In genomic region chr14:69650948-69651369, GRCh38 we compare ENCODE assay signal across 8 cellular contexts. TPM values are rescaled to one million over a fixed set of nuclear protein-coding genes. Genes with fewer than 3 reads are reported as not detected.
DNase-seq lines count a peak whose midpoint lies in the region; ATAC-seq and TF ChIP-seq lines count a peak whose summit lies in the region.

No MANE protein-coding gene starts in this region.

- no peaks in the 10 kb centered on the region for H3K9me2 ChIP-seq in OCI-LY7 (ENCODE audit: insufficient read depth, low read length)

- H3K9me3 ChIP-seq in CD8-positive, alpha-beta memory T cell (ENCODE audit: low read length) = no peaks in the 10 kb centered on the region
- H3K9me3 ChIP-seq in OCI-LY7 (ENCODE audit: low read length) (no peaks in the 10 kb centered on the region), osteoblast (ENCODE audit: low read depth, low read length) (no peaks in the 10 kb centered on the region)

- H3K9me3 Mint-ChIP-seq in CD8-positive, alpha-beta memory T cell = no peaks in the 10 kb centered on the region
- H3K9me3 Mint-ChIP-seq in endothelial cell (ENCODE audit: unreplicated experiment) = no peaks in the 10 kb centered on the region

- POLR2A ChIA-PET in CD8-positive, alpha-beta memory T cell (lab: Charles Lee) = no interaction called here
- POLR2A ChIA-PET in OCI-LY7 (lab: Charles Lee) = interaction anchor here (0.5 kb wide), 1 partner anchor 22 kb away, joined by 5 read pairs; no protein-coding TSS in a partner anchor

- H3K4me2 ChIP-seq in OCI-LY7 (ENCODE audit: low read length) (peak overlapping the region; percentile 84), osteoblast (ENCODE audit: insufficient read depth, low read length) (peak overlapping the region; percentile 7)

- peak overlapping the region in 5 of 8 donors; percentile 9 to 74 (median 32) for H3K27ac Mint-ChIP-seq in CD8-positive, alpha-beta memory T cell
- peak overlapping the region; percentile 95 for H3K27ac Mint-ChIP-seq in endothelial cell (ENCODE audit: unreplicated experiment)

- peaks cover 85 to 95% (median 93%) of the 10 kb centered on the region in 3 donors for H3K4me1 Mint-ChIP-seq in CD8-positive, alpha-beta memory T cell
- H3K4me1 Mint-ChIP-seq in endothelial cell (ENCODE audit: unreplicated experiment) = peaks cover 89% of the 10 kb centered on the region

- DNase-seq in CD8-positive, alpha-beta memory T cell = no peak
- DNase-seq in OCI-LY7 (ENCODE audit: low spot score) (no peak), endothelial cell (ENCODE audit: low spot score) (no peak), osteoblast (ENCODE audit: insufficient read length, low spot score, missing footprints) (no peak), CD1c-positive myeloid dendritic cell (ENCODE audit: extremely low spot score) (no peak), DMS53 treated with DMSO at 0.1 percent for 48 hours (lab: John Stamatoyannopoulos, UW; ENCODE audit: unreplicated experiment) (no peak)

- H2AFZ ChIP-seq in OCI-LY7 (ENCODE audit: low read length) (no peak overlapping the region), osteoblast (ENCODE audit: low read length) (no peak overlapping the region)

- H3K27ac ChIP-seq in CD8-positive, alpha-beta memory T cell (ENCODE audit: low read depth, low read length) = peak overlapping the region; percentile 8
- H3K27ac ChIP-seq in OCI-LY7 (ENCODE audit: low read depth, low read length, poor library complexity, severe bottlenecking) (peak overlapping the region; percentile 93), osteoblast (ENCODE audit: low read depth, low read length) (peak overlapping the region; percentile 6)

- H3K4me3 Mint-ChIP-seq in CD8-positive, alpha-beta memory T cell = peak overlapping the region in 4 of 7 donors; percentile 2 to 20 (median 8)
- peak overlapping the region; percentile 75 for H3K4me3 Mint-ChIP-seq in endothelial cell (ENCODE audit: unreplicated experiment)

- H3K4me3 ChIP-seq in CD8-positive, alpha-beta memory T cell (ENCODE audit: low read length) = no peak overlapping the region
- H3K4me3 ChIP-seq in OCI-LY7 (ENCODE audit: low read depth, low read length, poor library complexity, severe bottlenecking) = no peak overlapping the region
- no peak overlapping the region for H3K4me3 ChIP-seq in osteoblast (ENCODE audit: insufficient read depth, low read length)

- H3K27me3 ChIP-seq in CD8-positive, alpha-beta memory T cell (ENCODE audit: insufficient read depth, low read length, poor library complexity, severe bottlenecking) = no peaks in the 10 kb centered on the region
- no peaks in the 10 kb centered on the region for H3K27me3 ChIP-seq in osteoblast (ENCODE audit: insufficient read depth, low read length)

- H3K36me3 Mint-ChIP-seq in CD8-positive, alpha-beta memory T cell = peaks cover 0 to 14% (median 2%) of the 10 kb centered on the region in 3 donors
- H3K36me3 Mint-ChIP-seq in endothelial cell (ENCODE audit: low read depth, unreplicated experiment) = peaks cover 20% of the 10 kb centered on the region

- peaks cover 71% of the 10 kb centered on the region for H3K4me1 ChIP-seq in CD8-positive, alpha-beta memory T cell (ENCODE audit: insufficient read depth, low read length)
- H3K4me1 ChIP-seq in OCI-LY7 (ENCODE audit: insufficient read depth, low read length, poor library complexity, severe bottlenecking) = peaks cover 88% of the 10 kb centered on the region
- H3K4me1 ChIP-seq in osteoblast (ENCODE audit: insufficient read depth, low read length) = peaks cover 45% of the 10 kb centered on the region

- BruUV-seq in OCI-LY7 (replicated peaks; lab: Mats Ljungman, UMichigan) = no TSS peak

- TF ChIP-seq CTCF in OCI-LY7 (conservative IDR thresholded peaks at IDR 0.05; ENCODE audit: low read length) (no peak), endothelial cell (IDR thresholded peaks at IDR 0.05; ENCODE audit: unreplicated experiment) (no peak), osteoblast (IDR thresholded peaks at IDR 0.05; ENCODE audit: extremely low read depth, low read depth, low read length) (no peak)

- H3K36me3 ChIP-seq in CD8-positive, alpha-beta memory T cell (ENCODE audit: insufficient read depth, low read length) = no peaks in the 10 kb centered on the region
- H3K36me3 ChIP-seq in OCI-LY7 (ENCODE audit: insufficient read depth, low read length) = peaks cover 37% of the 10 kb centered on the region
- no peaks in the 10 kb centered on the region for H3K36me3 ChIP-seq in osteoblast (ENCODE audit: insufficient read depth, low read length)

- CTCF ChIA-PET in CD8-positive, alpha-beta memory T cell (lab: Charles Lee) = no interaction called here
- CTCF ChIA-PET in OCI-LY7 (lab: Charles Lee; ENCODE audit: unreplicated experiment) = no interaction called here

- no peaks in the 10 kb centered on the region for H3K27me3 Mint-ChIP-seq in CD8-positive, alpha-beta memory T cell
- peaks cover 7% of the 10 kb centered on the region for H3K27me3 Mint-ChIP-seq in endothelial cell (ENCODE audit: unreplicated experiment)

- intact Hi-C loops in OCI-LY7 (cut with micrococcal nuclease; ENCODE audit: unreplicated experiment) = no loop called here

- ATAC-seq in HG03095 (IDR thresholded peaks at IDR 0.05; ENCODE audit: unreplicated experiment) = no peak
- no peak for ATAC-seq in HG03139 (IDR thresholded peaks at IDR 0.05; ENCODE audit: unreplicated experiment)

- H4K20me1 ChIP-seq in OCI-LY7 (ENCODE audit: insufficient read depth, low read length) = peaks cover 70% of the 10 kb centered on the region
- peaks cover 50% of the 10 kb centered on the region for H4K20me1 ChIP-seq in osteoblast (ENCODE audit: insufficient read depth, low read length)

- peaks cover 100% of the 10 kb centered on the region for H3K79me2 ChIP-seq in OCI-LY7 (ENCODE audit: insufficient read depth, low read depth, low read length)
- peaks cover 88% of the 10 kb centered on the region for H3K79me2 ChIP-seq in osteoblast (ENCODE audit: insufficient read depth, low read length)

RNA-seq across cellular contexts. Expression of gene SUSD6, which starts 39.6 kb away (rescaled TPM):
- 10 to 100 TPM; 51.4 to 53.9 TPM for total RNA-seq in CD8-positive, alpha-beta memory T cell
- 9.3 TPM for polyA plus RNA-seq in CD8-positive, alpha-beta memory T cell
- total RNA-seq in OCI-LY7 (2014; rRNA removed; shearing (Covaris generic)) = 19.3 and 23.1 TPM in 2 replicates
- total RNA-seq in OCI-LY7 (2022) (40.9 and 43.6 TPM in 2 replicates), endothelial cell (ENCODE audit: unreplicated experiment) (71.5 TPM), osteoblast (17.1 and 17.7 TPM in 2 replicates)

Comparison
In these comparisons a context has a peak if more than half of its experiments do, and no peak if none do; other contexts are left out.
1. H3K27ac ChIP-seq: peak in every context shown above with its lines; median percentile 93 in OCI-LY7; 8 in CD8-positive, alpha-beta memory T cell; 6 in osteoblast.